27 cellular contexts compared by ENCODE assay signal in the genomic region with DNA sequence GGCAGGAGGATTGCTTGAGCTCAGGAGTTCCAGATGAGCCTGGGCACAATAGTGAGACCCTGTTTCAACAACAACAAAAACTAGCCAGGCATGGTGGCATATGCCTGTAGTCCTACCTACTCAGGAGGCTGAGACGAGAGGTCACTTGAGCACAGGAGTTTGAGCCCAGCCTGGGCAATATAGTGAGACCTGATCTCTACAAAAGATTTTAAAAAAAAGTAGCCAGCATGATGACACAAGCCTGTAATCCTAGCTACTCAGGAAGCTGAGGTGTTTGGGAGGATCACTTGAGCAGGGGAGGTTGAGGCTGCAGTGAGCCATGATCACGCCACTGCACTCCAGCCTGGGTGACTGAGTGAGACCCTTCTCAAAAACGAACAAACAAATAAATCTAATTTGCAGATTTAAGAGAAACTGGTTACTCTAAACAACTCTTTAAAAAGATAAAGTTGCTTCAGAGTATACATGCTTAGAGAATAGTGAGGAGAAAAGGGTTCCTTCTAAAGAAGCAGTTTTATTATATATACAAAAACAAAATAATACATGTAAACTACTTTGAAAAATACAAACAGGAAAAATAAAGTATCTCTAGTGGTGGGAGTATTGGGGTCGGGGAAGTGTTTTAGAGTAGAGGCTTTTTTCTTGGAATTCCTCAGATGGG.
"Had no signal": no experiment of that assay in that cellular context is flagged by ENCODE, and none has a peak within 500 bp of the region (broad histone marks: within the 10 kb centered on the region; RNA-seq: fewer than 3 reads in every experiment).

No MANE protein-coding gene starts in this region.

- H3K9me3 ChIP-seq: ascending aorta, esophagus muscularis mucosa, heart right ventricle, lower lobe of right lung, mucosa of descending colon, right lobe of liver, tibial nerve had no signal

- H3K4me3 Mint-ChIP-seq: activated CD4-positive, alpha-beta memory T cell treated with anti-CD3 and anti-CD28 coated beads for 36 hours; activated naive CD4-positive, alpha-beta T cell treated with anti-CD3 and anti-CD28 coated beads, Interleukin-2, amount 10 ng/mL, durations not matched to agents 7 days and 5 days; activated naive CD8-positive, alpha-beta T cell treated with anti-CD3 and anti-CD28 coated beads, Interleukin-2, amount 10 ng/mL, durations not matched to agents 7 days and 5 days; brain; dendritic cell treated with granulocyte-macrophage colony-stimulating factor and Interleukin-4, amounts not matched to agents 40 ng/mL and 50 ng/mL, for 4 days; endodermal cell; natural killer cell treated with Interleukin-12 subunit alpha and Interleukin-12 subunit beta and Interleukin-15 and Interleukin-18, amount 100 ng/mL, for 72 hours had no signal

- H3K4me1 Mint-ChIP-seq: brain had no signal

- H3K4me1 ChIP-seq: lower lobe of right lung, right lobe of liver had no signal

- H3K36me3 ChIP-seq: ascending aorta, cardiac muscle cell, esophagus muscularis mucosa, heart right ventricle, lower lobe of right lung, right lobe of liver, tibial nerve had no signal

- H3K36me3 Mint-ChIP-seq: activated CD4-positive, alpha-beta memory T cell treated with anti-CD3 and anti-CD28 coated beads for 36 hours; activated naive CD4-positive, alpha-beta T cell treated with anti-CD3 and anti-CD28 coated beads, Interleukin-2, amount 10 ng/mL, durations not matched to agents 7 days and 5 days; activated naive CD8-positive, alpha-beta T cell treated with anti-CD3 and anti-CD28 coated beads, Interleukin-2, amount 10 ng/mL, durations not matched to agents 7 days and 5 days; brain; natural killer cell treated with Interleukin-12 subunit alpha and Interleukin-12 subunit beta and Interleukin-15 and Interleukin-18, amount 100 ng/mL, for 72 hours had no signal

- ATAC-seq: activated CD4-positive, CD25-positive, alpha-beta regulatory T cell treated with anti-CD3 and anti-CD28 coated beads, Interleukin-2, amount 50 U/mL, for 24 hours; heart right ventricle; left lobe of liver; lower lobe of right lung; mucosa of descending colon; natural killer cell treated with Interleukin-12 subunit alpha and Interleukin-12 subunit beta and Interleukin-15 and Interleukin-18, amount 100 ng/mL, for 72 hours; right lobe of liver had no signal

- H3K4me3 ChIP-seq: ascending aorta, cardiac muscle cell, esophagus muscularis mucosa, heart right ventricle, lower lobe of right lung, mucosa of descending colon, right lobe of liver, tibial nerve had no signal

- H3K27me3 Mint-ChIP-seq: brain had no signal

- H3K27ac Mint-ChIP-seq: activated CD4-positive, alpha-beta memory T cell treated with anti-CD3 and anti-CD28 coated beads for 36 hours; activated naive CD4-positive, alpha-beta T cell treated with anti-CD3 and anti-CD28 coated beads, Interleukin-2, amount 10 ng/mL, durations not matched to agents 7 days and 5 days; activated naive CD8-positive, alpha-beta T cell treated with anti-CD3 and anti-CD28 coated beads, Interleukin-2, amount 10 ng/mL, durations not matched to agents 7 days and 5 days; brain; dendritic cell treated with granulocyte-macrophage colony-stimulating factor and Interleukin-4, amounts not matched to agents 40 ng/mL and 50 ng/mL, for 4 days; endodermal cell; natural killer cell treated with Interleukin-12 subunit alpha and Interleukin-12 subunit beta and Interleukin-15 and Interleukin-18, amount 100 ng/mL, for 72 hours had no signal

- H3K27me3 ChIP-seq: ascending aorta, cardiac muscle cell, esophagus muscularis mucosa, heart right ventricle, right lobe of liver, tibial nerve had no signal

- H3K9me3 Mint-ChIP-seq: activated CD4-positive, alpha-beta memory T cell treated with anti-CD3 and anti-CD28 coated beads for 36 hours; activated naive CD4-positive, alpha-beta T cell treated with anti-CD3 and anti-CD28 coated beads, Interleukin-2, amount 10 ng/mL, durations not matched to agents 7 days and 5 days; activated naive CD8-positive, alpha-beta T cell treated with anti-CD3 and anti-CD28 coated beads, Interleukin-2, amount 10 ng/mL, durations not matched to agents 7 days and 5 days; brain; dendritic cell treated with granulocyte-macrophage colony-stimulating factor and Interleukin-4, amounts not matched to agents 40 ng/mL and 50 ng/mL, for 4 days; endodermal cell; natural killer cell treated with Interleukin-12 subunit alpha and Interleukin-12 subunit beta and Interleukin-15 and Interleukin-18, amount 100 ng/mL, for 72 hours had no signal

- DNase-seq: activated CD4-positive, alpha-beta memory T cell treated with anti-CD3 and anti-CD28 coated beads for 36 hours; activated CD4-positive, alpha-beta T cell treated with anti-CD3 and anti-CD28 coated beads for 48 hours; activated CD8-positive, alpha-beta memory T cell treated with anti-CD3 and anti-CD28 coated beads, Interleukin-2, amount 50 U/mL, for 4 hours; activated gamma-delta T cell; activated naive CD4-positive, alpha-beta T cell treated with anti-CD3 and anti-CD28 coated beads, Interleukin-2, amount 10 ng/mL, durations not matched to agents 7 days and 5 days; activated naive CD8-positive, alpha-beta T cell treated with anti-CD3 and anti-CD28 coated beads, Interleukin-2, amount 10 ng/mL, durations not matched to agents 7 days and 5 days; activated T-cell treated with anti-CD3 and anti-CD28 coated beads, Interleukin-2, amount 50 U/mL, for 1 hour; endodermal cell; foreskin melanocyte; heart right ventricle; kidney glomerular epithelial cell; lower lobe of right lung; mesenchymal stem cell; mucosa of descending colon; right lobe of liver; stimulated activated CD4-positive, alpha-beta T cell treated with anti-CD3 and anti-CD28 coated beads, Interleukin-2, amount 100 ng/mL, for 48 hours; stimulated activated naive CD4-positive, alpha-beta T cell treated with Interleukin-2 at 50 U/mL for 16 hours had no signal

- H3K27ac ChIP-seq: ascending aorta, cardiac muscle cell, esophagus muscularis mucosa, heart right ventricle, lower lobe of right lung, right lobe of liver, tibial nerve, VCaP had no signal
